ENCODE assay signal across 1 cellular context in the genomic region with DNA sequence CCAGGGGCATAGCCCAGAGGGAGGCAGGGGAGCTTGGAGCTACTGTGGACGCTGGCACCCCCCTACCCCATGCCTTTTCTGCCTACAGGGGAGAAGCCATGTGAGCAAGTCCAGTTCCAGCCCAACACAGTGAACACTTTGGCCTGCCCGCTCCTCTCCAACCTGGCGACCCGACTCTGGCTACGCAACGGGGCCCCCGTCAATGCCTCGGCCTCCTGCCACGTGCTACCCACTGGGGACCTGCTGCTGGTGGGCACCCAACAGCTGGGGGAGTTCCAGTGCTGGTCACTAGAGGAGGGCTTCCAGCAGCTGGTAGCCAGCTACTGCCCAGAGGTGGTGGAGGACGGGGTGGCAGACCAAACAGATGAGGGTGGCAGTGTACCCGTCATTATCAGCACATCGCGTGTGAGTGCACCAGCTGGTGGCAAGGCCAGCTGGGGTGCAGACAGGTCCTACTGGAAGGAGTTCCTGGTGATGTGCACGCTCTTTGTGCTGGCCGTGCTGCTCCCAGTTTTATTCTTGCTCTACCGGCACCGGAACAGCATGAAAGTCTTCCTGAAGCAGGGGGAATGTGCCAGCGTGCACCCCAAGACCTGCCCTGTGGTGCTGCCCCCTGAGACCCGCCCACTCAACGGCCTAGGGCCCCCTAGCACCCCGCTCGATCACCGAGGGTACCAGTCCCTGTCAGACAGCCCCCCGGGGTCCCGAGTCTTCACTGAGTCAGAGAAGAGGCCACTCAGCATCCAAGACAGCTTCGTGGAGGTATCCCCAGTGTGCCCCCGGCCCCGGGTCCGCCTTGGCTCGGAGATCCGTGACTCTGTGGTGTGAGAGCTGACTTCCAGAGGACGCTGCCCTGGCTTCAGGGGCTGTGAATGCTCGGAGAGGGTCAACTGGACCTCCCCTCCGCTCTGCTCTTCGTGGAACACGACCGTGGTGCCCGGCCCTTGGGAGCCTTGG.
TF ChIP-seq lines count a peak whose summit lies in the region.

No MANE protein-coding gene starts in this region.

TF ChIP-seq in IMR-90, 13 proteins besides CTCF, POLR2A, EP300 and RAD21:
- TF ChIP-seq RFX5 (IDR thresholded peaks at IDR 0.05; ENCODE audit: low read depth, low read length): no peak
- no peak for TF ChIP-seq MXI1 (IDR thresholded peaks at IDR 0.05; ENCODE audit: borderline replicate concordance, low read depth, low read length)
- TF ChIP-seq, protein P1, sequence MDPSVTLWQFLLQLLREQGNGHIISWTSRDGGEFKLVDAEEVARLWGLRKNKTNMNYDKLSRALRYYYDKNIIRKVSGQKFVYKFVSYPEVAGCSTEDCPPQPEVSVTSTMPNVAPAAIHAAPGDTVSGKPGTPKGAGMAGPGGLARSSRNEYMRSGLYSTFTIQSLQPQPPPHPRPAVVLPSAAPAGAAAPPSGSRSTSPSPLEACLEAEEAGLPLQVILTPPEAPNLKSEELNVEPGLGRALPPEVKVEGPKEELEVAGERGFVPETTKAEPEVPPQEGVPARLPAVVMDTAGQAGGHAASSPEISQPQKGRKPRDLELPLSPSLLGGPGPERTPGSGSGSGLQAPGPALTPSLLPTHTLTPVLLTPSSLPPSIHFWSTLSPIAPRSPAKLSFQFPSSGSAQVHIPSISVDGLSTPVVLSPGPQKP (IDR thresholded peaks at IDR 0.05; ENCODE audit: borderline replicate concordance, low read depth, low read length): no peak
- TF ChIP-seq RCOR1 (IDR thresholded peaks at IDR 0.05; ENCODE audit: insufficient replicate concordance, low read length): no peak
- no peak for TF ChIP-seq BHLHE40 (IDR thresholded peaks at IDR 0.05; ENCODE audit: low read depth, low read length)
- no peak for TF ChIP-seq SMC3 (IDR thresholded peaks at IDR 0.05; ENCODE audit: low read depth, low read length)
- TF ChIP-seq, protein P2, sequence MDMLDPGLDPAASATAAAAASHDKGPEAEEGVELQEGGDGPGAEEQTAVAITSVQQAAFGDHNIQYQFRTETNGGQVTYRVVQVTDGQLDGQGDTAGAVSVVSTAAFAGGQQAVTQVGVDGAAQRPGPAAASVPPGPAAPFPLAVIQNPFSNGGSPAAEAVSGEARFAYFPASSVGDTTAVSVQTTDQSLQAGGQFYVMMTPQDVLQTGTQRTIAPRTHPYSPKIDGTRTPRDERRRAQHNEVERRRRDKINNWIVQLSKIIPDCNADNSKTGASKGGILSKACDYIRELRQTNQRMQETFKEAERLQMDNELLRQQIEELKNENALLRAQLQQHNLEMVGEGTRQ (IDR thresholded peaks at IDR 0.05; ENCODE audit: low read depth, low read length): no peak
- no peak for TF ChIP-seq CHD1 (IDR thresholded peaks at IDR 0.05; ENCODE audit: low read depth, low read length)
- TF ChIP-seq MAFK (IDR thresholded peaks at IDR 0.05; ENCODE audit: low read depth, low read length): no peak
- TF ChIP-seq NFE2L2 (IDR thresholded peaks at IDR 0.05; ENCODE audit: low read depth, low read length): no peak
